ENCODE assay signal across 8 cellular contexts in the genomic region with DNA sequence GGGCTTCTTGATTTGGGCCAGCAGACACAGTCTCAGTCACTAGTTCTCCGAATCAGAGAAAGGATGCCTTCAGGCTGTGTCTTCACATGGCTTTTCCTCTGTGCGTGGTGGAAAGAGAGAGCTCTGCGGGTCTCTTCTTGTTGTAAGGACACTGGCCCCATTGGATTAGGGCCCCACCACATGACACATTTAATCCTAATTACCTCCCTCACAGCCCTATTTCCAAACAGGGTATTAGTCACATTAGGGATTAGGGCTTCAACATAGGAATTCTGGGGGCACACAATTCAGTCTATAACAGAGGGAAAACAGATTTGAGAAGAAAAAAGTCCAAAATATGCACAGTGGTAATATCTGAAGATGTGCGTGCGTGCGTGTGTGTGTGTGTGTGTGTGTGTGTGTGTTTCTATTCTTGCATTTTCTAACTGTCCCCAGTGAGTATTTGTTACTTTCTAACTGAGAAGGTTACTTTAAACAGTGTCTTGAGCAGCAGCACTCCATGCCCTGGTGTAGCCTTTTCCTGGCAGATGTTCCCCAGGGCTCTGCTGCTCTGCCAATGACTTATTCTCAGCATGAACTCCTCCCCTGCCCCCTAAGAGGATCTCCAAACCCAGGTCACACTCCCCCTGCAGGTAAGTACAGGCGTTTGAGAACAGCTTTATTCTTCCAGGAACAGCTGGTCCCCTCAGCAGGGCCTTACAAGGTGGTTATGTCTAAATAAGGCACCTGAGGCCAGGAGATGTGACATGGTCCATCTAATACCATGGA.
A peak's percentile ranks its signal among the peaks of the same experiment; 100 is the strongest.
DNase-seq lines count a peak whose midpoint lies in the region; ATAC-seq, FAIRE-seq and TF ChIP-seq lines count a peak whose summit lies in the region.

No MANE protein-coding gene starts in this region.

- TF ChIP-seq EP300 in K562 (IDR thresholded peaks at IDR 0.05; ENCODE audit: low read length), result no peak

- WGBS in K562 (ENCODE audit: insufficient coverage, low coverage, missing lambda C conversion rate), result 80% methylated on average over 7 of the region's 7 CpGs
- WGBS in mesenchymal stem cell, result 71% methylated on average over 5 of the region's 7 CpGs

- no peaks in the 10 kb centered on the region for H3K9me3 ChIP-seq in right atrium auricular region
- no peaks in the 10 kb centered on the region for H3K9me3 ChIP-seq in K562 (replicated peaks; ENCODE audit: control insufficient read depth, insufficient read depth, low read depth, low read length)
- H3K9me3 ChIP-seq in mesenchymal stem cell (ENCODE audit: control insufficient read depth, low read length), result peaks cover 6% of the 10 kb centered on the region

- in situ Hi-C loops in K562 (cut with MboI), result no loop called here

- no peak overlapping the region for H3K4me2 ChIP-seq in K562 (ENCODE audit: insufficient read depth, low read length)
- H3K4me2 ChIP-seq in mesenchymal stem cell (ENCODE audit: low read length, poor library complexity, severe bottlenecking), result no peak overlapping the region

- no peak overlapping the region for H3K4me3 ChIP-seq in right atrium auricular region
- H3K4me3 ChIP-seq in K562, result no peak overlapping the region
- H3K4me3 ChIP-seq in mesenchymal stem cell (ENCODE audit: insufficient read depth in 1 of 2, low read depth in 1 of 2, low read length in 2 of 2), result no peak overlapping the region

- H3K18ac ChIP-seq in mesenchymal stem cell (ENCODE audit: low read depth in 1 of 2, low read length in 2 of 2), result no peak overlapping the region

- no peak overlapping the region for H2AFZ ChIP-seq in K562 (ENCODE audit: low read depth, low read length)
- H2AFZ ChIP-seq in mesenchymal stem cell (ENCODE audit: low read depth, low read length), result no peak overlapping the region

- CTCF ChIA-PET in K562 (lab: Yijun Ruan, JAX; ENCODE audit: low intra/inter-chr PET ratio), result interaction anchor here (0.6 kb wide), 1 partner anchor 90 kb away, joined by 3 read pairs; no protein-coding TSS in a partner anchor

- peak; percentile 73 for FAIRE-seq in K562 (lab: Jason Lieb, UNC)

- TF ChIP-seq CTCF in right atrium auricular region (IDR thresholded peaks at IDR 0.05) (no peak), K562 (IDR thresholded peaks at IDR 0.05 in 2 of 3, conservative IDR thresholded peaks at IDR 0.05 in 1 of 3; ENCODE audit: insufficient read depth in 2 of 3, low read depth in 1 of 3, low read length in 3 of 3) (peak; percentile 56 to 62 (median 56))

- H3K36me3 ChIP-seq in right atrium auricular region (no peaks in the 10 kb centered on the region), K562 (ENCODE audit: control insufficient read depth, insufficient read depth, low read length) (peaks cover 79% of the 10 kb centered on the region; the same call in 2 of the 3 replicates), mesenchymal stem cell (ENCODE audit: control insufficient read depth in 1 of 2, insufficient read depth in 2 of 2, low read depth in 1 of 2, low read length in 2 of 2) (no peaks in the 10 kb centered on the region)

- H3K23ac ChIP-seq in mesenchymal stem cell (ENCODE audit: low read length in 2 of 2), result no peak overlapping the region

- no peaks in the 10 kb centered on the region for H3K9me1 ChIP-seq in K562 (ENCODE audit: control insufficient read depth, insufficient read depth, low read length)

- H2BK5ac ChIP-seq in mesenchymal stem cell (ENCODE audit: low read depth, low read length, poor library complexity, severe bottlenecking), result no peak overlapping the region

- H2BK120ac ChIP-seq in mesenchymal stem cell (ENCODE audit: low read depth, low read length), result no peak overlapping the region

- no peak overlapping the region for H3K14ac ChIP-seq in mesenchymal stem cell (ENCODE audit: low read length in 2 of 2)

- TF ChIP-seq RAD21 in K562 (CRISPR knock-in tag; conservative IDR thresholded peaks at IDR 0.05 in 1 of 2, IDR thresholded peaks at IDR 0.05 in 1 of 2), result peak; percentile 13 to 54; a peak in 2 of 4 replicates

- TF ChIP-seq POLR2A in K562 (conservative IDR thresholded peaks at IDR 0.05), result no peak

- no peaks in the 10 kb centered on the region for H3K27me3 ChIP-seq in right atrium auricular region
- H3K27me3 ChIP-seq in K562 (ENCODE audit: control insufficient read depth in 2 of 2, insufficient read depth in 2 of 2, low read length in 2 of 2), result no peaks in the 10 kb centered on the region
- H3K27me3 ChIP-seq in mesenchymal stem cell (ENCODE audit: control insufficient read depth in 1 of 2, insufficient read depth in 1 of 2, low read length in 2 of 2), result no peaks in the 10 kb centered on the region

- no peak overlapping the region for H2AK5ac ChIP-seq in mesenchymal stem cell (ENCODE audit: low read length, severe bottlenecking)

- POLR2A ChIA-PET in K562 (lab: Yijun Ruan, JAX), result no interaction called here

- 0 out of 2 replicates have a peak, but pooled peaks cover 3% of the 10 kb centered on the region for H4K20me1 ChIP-seq in K562 (replicated peaks; ENCODE audit: control insufficient read depth, insufficient read depth, low read length)

- BruUV-seq in K562 (replicated peaks; lab: Mats Ljungman, UMichigan), result no TSS peak

- no peak overlapping the region for H3K4ac ChIP-seq in mesenchymal stem cell (ENCODE audit: low read depth in 1 of 2, low read length in 2 of 2)

- DNase-seq in Right ventricle myocardium inferior (ENCODE audit: missing footprints) (no peak), right atrium auricular region (ENCODE audit: low spot score) (no peak), RKO (ENCODE audit: low spot score) (peak; percentile 52), K562 (ENCODE audit: extremely low read depth in 1 of 4, low spot score in 3 of 4) (peak; percentile 58 to 73 (median 68)), mesenchymal stem cell (peak; percentile 38), cerebellar nuclear complex (lab: John Stamatoyannopoulos, UW) (no peak)

- H4K8ac ChIP-seq in mesenchymal stem cell (ENCODE audit: low read length), result no peak overlapping the region

- peaks cover 4% of the 10 kb centered on the region for H3K79me1 ChIP-seq in mesenchymal stem cell (replicated peaks; ENCODE audit: low read length, poor library complexity, severe bottlenecking)

- no peak overlapping the region for H2BK12ac ChIP-seq in mesenchymal stem cell (ENCODE audit: low read length in 2 of 2)

- H3K4me1 ChIP-seq in right atrium auricular region (peaks cover 0 to 15% of the 10 kb centered on the region in 2 donors), K562 (replicated peaks in 1 of 2; ENCODE audit: control insufficient read depth in 2 of 2, insufficient read depth in 2 of 2, low read length in 2 of 2) (peaks cover 0 to under 1% of the 10 kb centered on the region in 2 experiments; a peak in 1 of 5 replicates), mesenchymal stem cell (ENCODE audit: control insufficient read depth, insufficient read depth, low read depth, low read length) (peaks cover 5% of the 10 kb centered on the region)

- H3K79me2 ChIP-seq in K562 (ENCODE audit: control insufficient read depth, insufficient read depth, low read length), result no peaks in the 10 kb centered on the region

- peak; percentile 88 for ATAC-seq in Right ventricle myocardium inferior
- peak; percentile 30 for ATAC-seq in HG02852 (IDR thresholded peaks at IDR 0.05; ENCODE audit: unreplicated experiment)
- peak; percentile 93 for ATAC-seq in K562
- no peak for ATAC-seq in HG02870 (IDR thresholded peaks at IDR 0.05; ENCODE audit: unreplicated experiment)

- H4K91ac ChIP-seq in mesenchymal stem cell (ENCODE audit: low read length), result no peak overlapping the region

- intact Hi-C loops in Right ventricle myocardium inferior (cut with DNase I), result loop anchor here (5.0 kb wide), 1 partner anchor 134 kb away; the partner anchor contains the start of gene ST6GAL1
- intact Hi-C loops in K562 (cut with micrococcal nuclease), result no loop called here

- H3K27ac ChIP-seq in right atrium auricular region (no peak overlapping the region), K562 (ENCODE audit: extremely low read depth, low read depth, low read length) (no peak overlapping the region), mesenchymal stem cell (ENCODE audit: low read length, poor library complexity, severe bottlenecking) (no peak overlapping the region)

- H3K9ac ChIP-seq in K562 (ENCODE audit: insufficient read depth in 1 of 2, low read depth in 2 of 2, low read length in 2 of 2) (no peak overlapping the region), mesenchymal stem cell (ENCODE audit: low read length) (no peak overlapping the region)

- H2BK15ac ChIP-seq in mesenchymal stem cell (ENCODE audit: low read depth, poor library complexity, severe bottlenecking), result no peak overlapping the region

TF ChIP-seq in K562, 482 proteins besides CTCF, POLR2A, EP300 and RAD21 (continues in another document):
- TF ChIP-seq DACH1 (IDR thresholded peaks at IDR 0.05; ENCODE audit: partially characterized antibody) (peak; percentile 67), ZMIZ1 (IDR thresholded peaks at IDR 0.05; ENCODE audit: low read depth in 2 of 2, low read length in 2 of 2) (no peak), ZNF589 (CRISPR knock-in tag; IDR thresholded peaks at IDR 0.05; ENCODE audit: low read depth) (no peak), FOXK2 (conservative IDR thresholded peaks at IDR 0.05 in 1 of 2, IDR thresholded peaks at IDR 0.05 in 1 of 2; ENCODE audit: low read depth in 2 of 2) (no peak), GTF2A2 (tag; IDR thresholded peaks at IDR 0.05) (no peak), ZNF12 (CRISPR knock-in tag; IDR thresholded peaks at IDR 0.05) (no peak), ZNF583 (CRISPR knock-in tag; IDR thresholded peaks at IDR 0.05) (no peak)

Comparison
In these comparisons a context has a peak if more than half of its experiments do, and no peak if none do; other contexts are left out.
1. DNase-seq: peak in RKO (single experiment), K562 (4 of 4) and mesenchymal stem cell (single experiment); none in Right ventricle myocardium inferior (single experiment), right atrium auricular region (single experiment) and cerebellar nuclear complex (0 of 2).
2. CTCF ChIP-seq: peak in K562 (3 of 3); none in right atrium auricular region (0 of 2).